Comparison of ENCODE assay signal across 31 cellular contexts in the genomic region with DNA sequence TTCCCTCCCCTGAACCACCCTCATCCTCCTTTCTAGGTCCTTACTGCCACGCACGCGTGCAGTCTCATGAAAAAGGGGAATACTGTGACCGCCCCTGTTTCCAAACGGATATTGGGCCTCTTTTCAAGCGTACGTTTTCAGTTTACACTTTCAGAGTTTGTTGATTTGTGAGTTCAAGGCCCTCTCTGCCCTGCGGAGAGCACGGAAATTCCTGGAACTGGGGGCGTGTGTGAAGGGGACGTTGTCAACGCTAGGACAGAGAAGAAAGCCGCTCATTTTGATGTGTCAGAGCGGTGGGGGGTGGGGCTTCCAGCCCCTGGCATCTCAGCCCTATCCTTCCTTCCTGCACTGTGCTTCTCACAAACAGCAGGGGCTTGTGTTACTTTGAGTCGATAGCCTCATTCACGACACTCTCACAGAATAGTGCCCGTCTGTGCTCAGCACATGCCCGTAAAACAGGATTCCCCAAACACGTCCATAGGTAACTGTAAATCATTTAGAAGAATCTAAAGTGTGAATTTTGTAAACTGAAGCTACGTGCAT.
"Had no signal": no experiment of that assay in that cellular context is flagged by ENCODE, and none has a peak within 500 bp of the region (broad histone marks: within the 10 kb centered on the region; RNA-seq: fewer than 3 reads in every experiment).

No MANE protein-coding gene starts in this region.

- H3K27ac Mint-ChIP-seq: activated B cell treated with CpG ODN at 0.5 μM for 24 hours; activated CD8-positive, alpha-beta T cell treated with anti-CD3 and anti-CD28 coated beads for 36 hours; activated naive CD4-positive, alpha-beta T cell treated with anti-CD3 and anti-CD28 coated beads for 36 hours; activated naive CD4-positive, alpha-beta T cell treated with anti-CD3 and anti-CD28 coated beads, Interleukin-2, amount 50 U/mL, for 24 hours; activated naive CD8-positive, alpha-beta T cell treated with anti-CD3 and anti-CD28 coated beads for 36 hours; activated naive CD8-positive, alpha-beta T cell treated with anti-CD3 and anti-CD28 coated beads, Interleukin-2, amount 50 U/mL, for 24 hours; activated T-helper 1 cell treated with anti-CD3 and anti-CD28 coated beads, Interleukin-12 subunit alpha, Interleukin-12 subunit beta, Interleukin-2, Interleukin-4 antibody, amounts not matched to agents 30 ng/mL and 10 ng/mL and 1 ng/mL, durations not matched to agents 14 hours and 24 hours and 36 hours; activated T-helper 2 cell treated with anti-CD3 and anti-CD28 coated beads, Interferon-gamma antibody, Interleukin-2, Interleukin-4, amounts not matched to agents 10 μg/mL and 5 μg/mL and 100 μg/mL, durations not matched to agents 14 hours and 24 hours and 36 hours; dendritic cell treated with granulocyte-macrophage colony-stimulating factor and Interleukin-4, amounts not matched to agents 40 ng/mL and 50 ng/mL, for 4 days; endodermal cell had no signal

- H3K4me1 Mint-ChIP-seq: activated B cell treated with CpG ODN at 0.5 μM for 24 hours; activated naive CD4-positive, alpha-beta T cell treated with anti-CD3 and anti-CD28 coated beads, Interleukin-2, amount 50 U/mL, for 24 hours; activated naive CD8-positive, alpha-beta T cell treated with anti-CD3 and anti-CD28 coated beads for 36 hours; activated naive CD8-positive, alpha-beta T cell treated with anti-CD3 and anti-CD28 coated beads, Interleukin-2, amount 50 U/mL, for 24 hours; endodermal cell had no signal

- H3K27me3 ChIP-seq: adrenal gland, ascending aorta, gastrocnemius medialis had no signal

- H3K36me3 Mint-ChIP-seq: brain had no signal

- H3K4me3 ChIP-seq: adrenal gland, ascending aorta, coronary artery, dorsolateral prefrontal cortex, gastrocnemius medialis had no signal

- H3K27me3 Mint-ChIP-seq: activated B cell treated with CpG ODN at 0.5 μM for 24 hours; activated CD8-positive, alpha-beta T cell treated with anti-CD3 and anti-CD28 coated beads for 36 hours; activated naive CD8-positive, alpha-beta T cell treated with anti-CD3 and anti-CD28 coated beads for 36 hours; brain; dendritic cell treated with granulocyte-macrophage colony-stimulating factor and Interleukin-4, amounts not matched to agents 40 ng/mL and 50 ng/mL, for 4 days had no signal

- H3K27ac ChIP-seq: ascending aorta, coronary artery, dorsolateral prefrontal cortex, gastrocnemius medialis, VCaP had no signal

- ATAC-seq: activated CD4-positive, CD25-positive, alpha-beta regulatory T cell treated with anti-CD3 and anti-CD28 coated beads, Interleukin-2, amount 50 U/mL, for 24 hours; activated CD8-positive, alpha-beta T cell treated with anti-CD3 and anti-CD28 coated beads for 36 hours; activated naive CD8-positive, alpha-beta T cell treated with anti-CD3 and anti-CD28 coated beads, Interleukin-2, amount 50 U/mL, for 24 hours; esophagus mucosa; gastrocnemius medialis had no signal

- FAIRE-seq: bronchial epithelial cell had no signal

- H3K36me3 ChIP-seq: adrenal gland, ascending aorta, gastrocnemius medialis had no signal

- DNase-seq: activated B cell treated with CpG ODN at 0.5 μM for 24 hours; activated CD4-positive, alpha-beta T cell treated with anti-CD3 and anti-CD28 coated beads for 48 hours; activated CD4-positive, alpha-beta T cell treated with anti-CD3 and anti-CD28 coated beads, Interleukin-2, amount 50 U/mL, for 1 hour; activated CD4-positive, alpha-beta T cell treated with anti-CD3 and anti-CD28 coated beads, Interleukin-2, amount 50 U/mL, for 48 hours; activated CD8-positive, alpha-beta memory T cell treated with anti-CD3 and anti-CD28 coated beads for 24 hours; activated CD8-positive, alpha-beta T cell treated with anti-CD3 and anti-CD28 coated beads for 36 hours; activated effector memory CD4-positive, alpha-beta T cell treated with anti-CD3 and anti-CD28 coated beads, Interleukin-2, amount 50 U/mL, for 16 hours; activated naive CD4-positive, alpha-beta T cell treated with anti-CD3 and anti-CD28 coated beads for 36 hours; activated naive CD8-positive, alpha-beta T cell treated with anti-CD3 and anti-CD28 coated beads for 36 hours; activated naive CD8-positive, alpha-beta T cell treated with anti-CD3 and anti-CD28 coated beads, Interleukin-2, amount 50 U/mL, for 24 hours; activated T-cell treated with anti-CD3 and anti-CD28 coated beads, Interleukin-2, amount 50 U/mL, for 48 hours; dorsolateral prefrontal cortex; effector memory CD4-positive, alpha-beta T cell; endodermal cell; foreskin fibroblast; gastrocnemius medialis; glutamatergic neuron; T-helper 2 cell had no signal

- H3K4me1 ChIP-seq: ascending aorta, gastrocnemius medialis had no signal

- H3K4me3 Mint-ChIP-seq: activated B cell treated with CpG ODN at 0.5 μM for 24 hours; activated CD8-positive, alpha-beta T cell treated with anti-CD3 and anti-CD28 coated beads for 36 hours; activated naive CD4-positive, alpha-beta T cell treated with anti-CD3 and anti-CD28 coated beads for 36 hours; activated naive CD4-positive, alpha-beta T cell treated with anti-CD3 and anti-CD28 coated beads, Interleukin-2, amount 50 U/mL, for 24 hours; activated naive CD8-positive, alpha-beta T cell treated with anti-CD3 and anti-CD28 coated beads for 36 hours; activated naive CD8-positive, alpha-beta T cell treated with anti-CD3 and anti-CD28 coated beads, Interleukin-2, amount 50 U/mL, for 24 hours; activated T-helper 1 cell treated with anti-CD3 and anti-CD28 coated beads, Interleukin-12 subunit alpha, Interleukin-12 subunit beta, Interleukin-2, Interleukin-4 antibody, amounts not matched to agents 30 ng/mL and 10 ng/mL and 1 ng/mL, durations not matched to agents 14 hours and 24 hours and 36 hours; brain; central memory CD8-positive, alpha-beta T cell; dendritic cell treated with granulocyte-macrophage colony-stimulating factor and Interleukin-4, amounts not matched to agents 40 ng/mL and 50 ng/mL, for 4 days; endodermal cell had no signal

- H3K9me3 ChIP-seq: adrenal gland, gastrocnemius medialis had no signal
